Comparison of ENCODE assay signal across 9 cellular contexts in the genomic region with DNA sequence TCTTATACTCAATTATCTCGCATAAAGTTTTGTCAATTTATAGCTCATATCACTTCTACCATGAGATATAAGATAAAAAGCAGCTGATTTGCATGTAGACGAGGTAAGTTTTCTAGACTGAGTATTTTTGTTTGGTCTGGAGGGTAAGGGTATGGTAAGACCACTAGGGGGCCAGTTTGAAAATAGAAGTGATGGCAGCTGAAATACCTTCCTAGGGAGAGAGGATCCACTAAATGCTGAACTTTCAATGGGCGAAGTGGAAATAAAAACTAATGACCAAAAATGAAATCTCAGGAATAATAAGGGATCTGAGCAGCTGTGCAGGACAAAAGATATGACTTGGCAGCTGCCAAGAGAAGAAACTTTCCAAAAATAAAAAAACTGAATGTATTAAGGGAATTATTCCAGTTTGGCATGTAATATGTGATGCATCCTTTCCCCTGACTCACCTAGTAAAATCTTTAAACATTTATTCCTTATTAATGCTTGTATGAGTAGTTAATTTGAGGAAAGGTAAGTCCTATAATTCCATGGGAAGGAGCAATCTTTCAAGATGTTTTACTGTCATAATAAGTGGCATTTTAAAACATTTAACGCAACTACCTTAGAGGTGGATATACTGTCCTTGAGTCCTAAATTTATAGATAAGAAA.
DNase-seq lines count a peak whose midpoint lies in the region; ATAC-seq and TF ChIP-seq lines count a peak whose summit lies in the region.
"Had no signal": no experiment of that assay in that cellular context is flagged by ENCODE, and none has a peak within 500 bp of the region (broad histone marks: within the 10 kb centered on the region; RNA-seq: fewer than 3 reads in every experiment).

No MANE protein-coding gene starts in this region.

- no peaks in the 10 kb centered on the region for H3K9me3 ChIP-seq in MM.1S (replicated peaks; ENCODE audit: insufficient read depth, low read length)
- no peaks in the 10 kb centered on the region for H3K9me3 ChIP-seq in esophagus muscularis mucosa
- no peaks in the 10 kb centered on the region for H3K9me3 ChIP-seq in stomach
- H3K9me3 ChIP-seq in ascending aorta = no peaks in the 10 kb centered on the region

- no peaks in the 10 kb centered on the region for H3K9me2 ChIP-seq in MM.1S (replicated peaks; ENCODE audit: insufficient read depth, low read length)

- H3K4me3 ChIP-seq in MM.1S (ENCODE audit: low read length) (no peak overlapping the region), esophagus muscularis mucosa (no peak overlapping the region), stomach (no peak overlapping the region), ascending aorta (no peak overlapping the region)

- peak; percentile 69 for ATAC-seq in GM21717 (IDR thresholded peaks at IDR 0.05; ENCODE audit: unreplicated experiment)
- no peak for ATAC-seq in activated CD8-positive, alpha-beta T cell treated with anti-CD3 and anti-CD28 coated beads, Interleukin-2, amount 10 ng/mL, durations not matched to agents 7 days and 5 days

- 69% methylated on average over 4 of the region's 4 CpGs for WGBS in esophagus muscularis mucosa
- WGBS in stomach, 5 donors = 44 to 56% (median 53%) methylated on average over 4 of the region's 4 CpGs

- no peak overlapping the region for H2AFZ ChIP-seq in MM.1S (ENCODE audit: low read length)

- no peak overlapping the region for H3K9ac ChIP-seq in MM.1S (ENCODE audit: low read length)

- no peaks in the 10 kb centered on the region for H3K36me3 Mint-ChIP-seq in activated CD8-positive, alpha-beta T cell treated with anti-CD3 and anti-CD28 coated beads, Interleukin-2, amount 10 ng/mL, durations not matched to agents 7 days and 5 days (ENCODE audit: low read depth)

- DNase-seq in ELR (ENCODE audit: low read depth) (peak; percentile 62), MM.1S (peak; percentile 32), esophagus muscularis mucosa (ENCODE audit: extremely low spot score) (no peak), stomach (no peak), ascending aorta (ENCODE audit: low spot score in 2 of 2) (no peak)
- DNase-seq in activated CD8-positive, alpha-beta T cell treated with anti-CD3 and anti-CD28 coated beads, Interleukin-2, amount 10 ng/mL, durations not matched to agents 7 days and 5 days = no peak
- DNase-seq in activated CD4-positive, alpha-beta T cell treated with anti-CD3 and anti-CD28 coated beads, Interleukin-2, amount 50 U/mL, for 48 hours = no peak

- no peak overlapping the region for H3K4me3 Mint-ChIP-seq in activated CD8-positive, alpha-beta T cell treated with anti-CD3 and anti-CD28 coated beads, Interleukin-2, amount 10 ng/mL, durations not matched to agents 7 days and 5 days
- H3K4me3 Mint-ChIP-seq: T-helper 1 cell treated with Interleukin-12 subunit alpha and Interleukin-12 subunit beta and Interleukin-4 antibody, amounts not matched to agents 30 μg/mL and 1 μg/mL, for 36 hours had no signal

- H3K27me3 Mint-ChIP-seq in activated CD8-positive, alpha-beta T cell treated with anti-CD3 and anti-CD28 coated beads, Interleukin-2, amount 10 ng/mL, durations not matched to agents 7 days and 5 days (ENCODE audit: low read depth) = no peaks in the 10 kb centered on the region

- H3F3A ChIP-seq in MM.1S (ENCODE audit: insufficient read depth, low read length) = no peaks in the 10 kb centered on the region

- no peaks in the 10 kb centered on the region for H3K4me1 ChIP-seq in MM.1S (ENCODE audit: low read length)
- H3K4me1 ChIP-seq in esophagus muscularis mucosa = no peaks in the 10 kb centered on the region
- H3K4me1 ChIP-seq in stomach = no peaks in the 10 kb centered on the region
- H3K4me1 ChIP-seq in ascending aorta = no peaks in the 10 kb centered on the region

- H3K27ac Mint-ChIP-seq in activated CD8-positive, alpha-beta T cell treated with anti-CD3 and anti-CD28 coated beads, Interleukin-2, amount 10 ng/mL, durations not matched to agents 7 days and 5 days = no peak overlapping the region
- H3K27ac Mint-ChIP-seq: T-helper 1 cell treated with Interleukin-12 subunit alpha and Interleukin-12 subunit beta and Interleukin-4 antibody, amounts not matched to agents 30 μg/mL and 1 μg/mL, for 36 hours had no signal

- H3K27me3 ChIP-seq in MM.1S (replicated peaks; ENCODE audit: insufficient read depth, low read length) (no peaks in the 10 kb centered on the region), esophagus muscularis mucosa (no peaks in the 10 kb centered on the region), stomach (no peaks in the 10 kb centered on the region), ascending aorta (no peaks in the 10 kb centered on the region)

- intact Hi-C loops in esophagus muscularis mucosa (cut with DNase I) (no loop called here), stomach (cut with DNase I; ENCODE audit: low total_unique reads) (no loop called here), ascending aorta (cut with DNase I) (no loop called here)

- CTCF ChIA-PET in activated CD8-positive, alpha-beta T cell treated with anti-CD3 and anti-CD28 coated beads, Interleukin-2, amount 10 ng/mL, durations not matched to agents 7 days and 5 days (lab: Charles Lee) = no interaction called here

- no peaks in the 10 kb centered on the region for H3K79me2 ChIP-seq in MM.1S (ENCODE audit: low read length)

- POLR2A ChIA-PET in activated CD8-positive, alpha-beta T cell treated with anti-CD3 and anti-CD28 coated beads, Interleukin-2, amount 10 ng/mL, durations not matched to agents 7 days and 5 days (lab: Charles Lee) = no interaction called here

- TF ChIP-seq POLR2A in esophagus muscularis mucosa (IDR thresholded peaks at IDR 0.05; ENCODE audit: low read depth) (no peak), stomach (IDR thresholded peaks at IDR 0.05) (no peak)

- no peaks in the 10 kb centered on the region for H3K4me1 Mint-ChIP-seq in activated CD8-positive, alpha-beta T cell treated with anti-CD3 and anti-CD28 coated beads, Interleukin-2, amount 10 ng/mL, durations not matched to agents 7 days and 5 days (ENCODE audit: low read depth)

- no peaks in the 10 kb centered on the region for H4K20me1 ChIP-seq in MM.1S (ENCODE audit: insufficient read depth, low read length)

- no peak overlapping the region for H3K4me2 ChIP-seq in MM.1S (ENCODE audit: low read depth, low read length)

- H3K27ac ChIP-seq in MM.1S (ENCODE audit: low read length) (no peak overlapping the region), esophagus muscularis mucosa (replicated peaks in 1 of 4) (no peak overlapping the region), stomach (no peak overlapping the region), ascending aorta (no peak overlapping the region)

- TF ChIP-seq CTCF in MM.1S (IDR thresholded peaks at IDR 0.05; ENCODE audit: low read length) = peak; percentile 50
- TF ChIP-seq CTCF in esophagus muscularis mucosa (IDR thresholded peaks at IDR 0.05) = peak in 2 of 3 experiments; percentile 23 to 28
- TF ChIP-seq CTCF in stomach (IDR thresholded peaks at IDR 0.05) = peak in 2 of 7 experiments; percentile 25 to 26
- TF ChIP-seq CTCF in ascending aorta (IDR thresholded peaks at IDR 0.05) = peak in 1 of 3 experiments; percentile 16

- H3K36me3 ChIP-seq in MM.1S (replicated peaks; ENCODE audit: insufficient read depth, low read length) (no peaks in the 10 kb centered on the region), esophagus muscularis mucosa (no peaks in the 10 kb centered on the region), stomach (no peaks in the 10 kb centered on the region), ascending aorta (no peaks in the 10 kb centered on the region)

- no peaks in the 10 kb centered on the region for H3K9me3 Mint-ChIP-seq in activated CD8-positive, alpha-beta T cell treated with anti-CD3 and anti-CD28 coated beads, Interleukin-2, amount 10 ng/mL, durations not matched to agents 7 days and 5 days (ENCODE audit: insufficient read depth)
- H3K9me3 Mint-ChIP-seq: T-helper 1 cell treated with Interleukin-12 subunit alpha and Interleukin-12 subunit beta and Interleukin-4 antibody, amounts not matched to agents 30 μg/mL and 1 μg/mL, for 36 hours had no signal

- TF ChIP-seq EP300 in esophagus muscularis mucosa (IDR thresholded peaks at IDR 0.05) (no peak), stomach (IDR thresholded peaks at IDR 0.05) (no peak)

Comparison
In these comparisons a context has a peak if more than half of its experiments do, and no peak if none do; other contexts are left out.
1. DNase-seq: peak in ELR (single experiment) and MM.1S (single experiment); none in esophagus muscularis mucosa (single experiment), activated CD8-positive, alpha-beta T cell treated with anti-CD3 and anti-CD28 coated beads, Interleukin-2, amount 10 ng/mL, durations not matched to agents 7 days and 5 days (single experiment), stomach (single experiment), activated CD4-positive, alpha-beta T cell treated with anti-CD3 and anti-CD28 coated beads, Interleukin-2, amount 50 U/mL, for 48 hours (0 of 2) and ascending aorta (0 of 2).